In genomic region chr17:17356149-17356930, GRCh38 we compare ENCODE assay signal across 8 cellular contexts. TPM values are rescaled to one million over a fixed set of nuclear protein-coding genes. Genes with fewer than 3 reads are reported as not detected.
DNase-seq lines count a peak whose midpoint lies in the region; ATAC-seq, FAIRE-seq and TF ChIP-seq lines count a peak whose summit lies in the region.

No MANE protein-coding gene starts in this region.

- H3K9me1 ChIP-seq in endothelial cell of umbilical vein (replicated peaks; ENCODE audit: control insufficient read depth, extremely low read depth, insufficient read depth, low read length), result no peaks in the 10 kb centered on the region

- DNase-seq in COLO829 (ENCODE audit: low spot score), result peak; percentile 82
- DNase-seq in HT-29 (ENCODE audit: low spot score), result peak; percentile 86
- DNase-seq in NOMO-1 treated with DMSO at 0.1 percent for 48 hours (lab: John Stamatoyannopoulos, UW; ENCODE audit: unreplicated experiment), result peak; percentile 79
- peak; percentile 35 to 47 (median 40) for DNase-seq in activated CD8-positive, alpha-beta memory T cell treated with anti-CD3 and anti-CD28 coated beads for 48 hours (ENCODE audit: low read depth in 2 of 3, low spot score in 2 of 3)
- peak; percentile 82 for DNase-seq in endothelial cell of umbilical vein (ENCODE audit: low read depth, low spot score)
- peak; percentile 83 for DNase-seq in midbrain (lab: John Stamatoyannopoulos, UW)
- peak; percentile 18 to 29 for DNase-seq in stimulated activated CD8-positive, alpha-beta memory T cell treated with anti-CD3 and anti-CD28 coated beads, Interleukin-4, amount 100 ng/mL, for 1 hour (ENCODE audit: low read depth in 2 of 2, low spot score in 1 of 2)

- H2AFZ ChIP-seq in endothelial cell of umbilical vein (ENCODE audit: low read depth, low read length), result peak overlapping the region; percentile 59

- CTCF ChIA-PET in endothelial cell of umbilical vein (lab: Charles Lee), result interaction anchor here (0.6 to 5.7 kb wide), 15 partner anchors 10 to 563 kb away, joined by 3 to 111 read pairs (median 5); partner anchors contain the start of gene RASD1

- H3K9ac ChIP-seq in endothelial cell of umbilical vein (replicated peaks; ENCODE audit: extremely low read depth, insufficient read depth, low read length), result no peak overlapping the region

- peak; percentile 99 to 100 for TF ChIP-seq CTCF in endothelial cell of umbilical vein (IDR thresholded peaks at IDR 0.05; ENCODE audit: extremely low read depth in 1 of 2, insufficient read depth in 1 of 2, low read depth in 1 of 2, low read length in 2 of 2)

- no peak for TF ChIP-seq POLR2A in endothelial cell of umbilical vein (IDR thresholded peaks at IDR 0.05; ENCODE audit: low read depth, low read length)

- H3K4me3 ChIP-seq in endothelial cell of umbilical vein (replicated peaks in 1 of 3; ENCODE audit: insufficient read depth in 1 of 3, low read depth in 1 of 3, low read length in 3 of 3), result no peak overlapping the region

- intact Hi-C loops in endothelial cell of umbilical vein (cut with micrococcal nuclease), result loop anchor here (1.0 to 5.0 kb wide), 9 partner anchors 46 to 306 kb away; partner anchors contain the start of gene RASD1

- H3K27me3 ChIP-seq in endothelial cell of umbilical vein (ENCODE audit: control insufficient read depth in 2 of 2, insufficient read depth in 2 of 2, low read length in 2 of 2), result no peaks in the 10 kb centered on the region

- no peaks in the 10 kb centered on the region for H4K20me1 ChIP-seq in endothelial cell of umbilical vein (replicated peaks; ENCODE audit: control insufficient read depth, extremely low read depth, insufficient read depth, low read length)

- H3K27ac ChIP-seq in endothelial cell of umbilical vein (ENCODE audit: insufficient read depth, low read depth, low read length), result no peak overlapping the region

- dilution Hi-C loops in endothelial cell of umbilical vein (cut with MboI; ENCODE audit: extremely low pct_ligation_motif_present, low sequenced_read_pairs), result no loop called here

- peak; percentile 94 for FAIRE-seq in endothelial cell of umbilical vein (lab: Jason Lieb, UNC)

- POLR2A ChIA-PET in endothelial cell of umbilical vein (lab: Charles Lee), result no interaction called here

- no peaks in the 10 kb centered on the region for H3K36me3 ChIP-seq in endothelial cell of umbilical vein (ENCODE audit: control insufficient read depth in 2 of 2, extremely low read depth in 1 of 2, insufficient read depth in 2 of 2, low read length in 2 of 2)

- BruUV-seq in endothelial cell of umbilical vein (replicated peaks; lab: Mats Ljungman, UMichigan), result no TSS peak

- no peak overlapping the region for H3K4me2 ChIP-seq in endothelial cell of umbilical vein (ENCODE audit: insufficient read depth, low read length)

- H3K9me3 ChIP-seq in endothelial cell of umbilical vein (replicated peaks; ENCODE audit: control insufficient read depth, insufficient read depth, low read length), result no peaks in the 10 kb centered on the region

- no peak for ATAC-seq in GM21381 (IDR thresholded peaks at IDR 0.05; ENCODE audit: unreplicated experiment)

- H3K79me2 ChIP-seq in endothelial cell of umbilical vein (ENCODE audit: control insufficient read depth, insufficient read depth, low read length), result no peaks in the 10 kb centered on the region

- H3K4me1 ChIP-seq in endothelial cell of umbilical vein (ENCODE audit: control insufficient read depth, extremely low read depth, insufficient read depth, low read length), result peaks cover 14% of the 10 kb centered on the region

TF ChIP-seq in endothelial cell of umbilical vein, 7 proteins besides CTCF, POLR2A, EP300 and RAD21:
- TF ChIP-seq GATA2 (IDR thresholded peaks at IDR 0.05; ENCODE audit: insufficient read depth, insufficient read length, low read depth, low read length) (no peak), POLR2AphosphoS5 (IDR thresholded peaks at IDR 0.05; ENCODE audit: insufficient read depth, low read depth, low read length) (no peak), MYC (IDR thresholded peaks at IDR 0.05; ENCODE audit: low read depth, low read length) (no peak), JUN (IDR thresholded peaks at IDR 0.05; ENCODE audit: borderline replicate concordance, insufficient read depth, insufficient read length, low read depth) (no peak), EZH2 (IDR thresholded peaks at IDR 0.05; ENCODE audit: borderline replicate concordance, low read depth, low read length, severe bottlenecking) (no peak), MAX (IDR thresholded peaks at IDR 0.05; ENCODE audit: insufficient read depth, insufficient read length) (no peak), FOS (IDR thresholded peaks at IDR 0.05; ENCODE audit: borderline replicate concordance, insufficient read depth, low read length) (no peak)

RNA-seq across cellular contexts. Expression of gene NT5M, which starts 53.2 kb away (rescaled TPM):
- total RNA-seq in HT-29 (2014; rRNA removed; shearing (Covaris generic)), result 0.41 and 2.0 TPM in 2 replicates
- 2.1 and 3.0 TPM in 2 replicates for total RNA-seq in endothelial cell of umbilical vein
- polyA plus RNA-seq in endothelial cell of umbilical vein, result 0.91 and 1.8 TPM in 2 replicates
- polyA plus RNA-seq in endothelial cell of umbilical vein (2011; cell fraction: cytosol; rRNA removed), result 0.79 and 1.2 TPM in 2 replicates
- 0.80 and 1.1 TPM in 2 replicates for polyA plus RNA-seq in endothelial cell of umbilical vein (2011; cell fraction: nucleus; rRNA removed)
- polyA plus RNA-seq in endothelial cell of umbilical vein (2012), result 0.64 and 1.9 TPM in 2 replicates
- 0.27 and 0.45 TPM in 2 replicates for polyA minus RNA-seq in endothelial cell of umbilical vein
- 2.5 TPM for polyA minus RNA-seq in endothelial cell of umbilical vein (2011; cell fraction: cytosol; rRNA and poly(A)+ RNA removed)
- polyA minus RNA-seq in endothelial cell of umbilical vein (2011; cell fraction: nucleus; rRNA and poly(A)+ RNA removed), result 0.43 TPM in 1 of 2 replicates, not detected in the other

Comparison
In these comparisons a context has a peak if more than half of its experiments do, and no peak if none do; other contexts are left out.
1. DNase-seq: peak in every context shown above with its lines; median percentile 86 in HT-29; 83 in midbrain; 82 in COLO829; 82 in endothelial cell of umbilical vein; 79 in NOMO-1 treated with DMSO at 0.1 percent for 48 hours; 40 in activated CD8-positive, alpha-beta memory T cell treated with anti-CD3 and anti-CD28 coated beads for 48 hours; 24 in stimulated activated CD8-positive, alpha-beta memory T cell treated with anti-CD3 and anti-CD28 coated beads, Interleukin-4, amount 100 ng/mL, for 1 hour.